Comparison of ENCODE assay signal across 16 cellular contexts in the genomic region with DNA sequence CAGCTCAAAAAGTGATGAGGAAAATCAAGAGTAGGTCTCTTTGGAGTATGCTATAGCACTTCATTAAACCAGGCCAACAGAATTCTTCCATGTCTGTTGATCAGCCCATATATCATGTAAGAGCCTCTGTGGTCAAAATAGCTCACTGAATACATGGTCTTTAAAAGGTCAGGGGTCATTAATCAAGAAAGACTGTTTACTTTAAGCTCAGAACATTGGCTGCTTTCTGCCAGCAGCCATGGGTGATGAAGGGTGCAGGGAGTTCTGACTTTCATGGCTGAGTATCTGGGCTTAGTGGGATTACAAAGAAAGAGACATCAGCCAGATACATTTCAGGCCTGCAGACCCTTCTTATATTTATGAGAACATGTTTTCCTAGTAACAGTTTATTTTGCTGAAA. TPM values are rescaled to one million over a fixed set of nuclear protein-coding genes. Genes with fewer than 3 reads are reported as not detected.
DNase-seq lines count a peak whose midpoint lies in the region; ATAC-seq and TF ChIP-seq lines count a peak whose summit lies in the region.
"Had no signal": no experiment of that assay in that cellular context is flagged by ENCODE, and none has a peak within 500 bp of the region (broad histone marks: within the 10 kb centered on the region; RNA-seq: fewer than 3 reads in every experiment).

No MANE protein-coding gene starts in this region.

- H3K4me2 ChIP-seq in smooth muscle cell = peak overlapping the region; percentile 22

- no peaks in the 10 kb centered on the region for H4K20me1 ChIP-seq in smooth muscle cell (ENCODE audit: low read depth)

- no peak for ATAC-seq in GM18873 (IDR thresholded peaks at IDR 0.05; ENCODE audit: low FRiP score, unreplicated experiment)
- ATAC-seq: CD8-positive, alpha-beta T cell had no signal

- TF ChIP-seq CTCF in smooth muscle cell (IDR thresholded peaks at IDR 0.05; ENCODE audit: borderline replicate concordance, insufficient read depth, poor library complexity, severe bottlenecking) = no peak

- H3K9ac ChIP-seq in smooth muscle cell (ENCODE audit: low read depth) = no peak overlapping the region

- H3K79me2 ChIP-seq in smooth muscle cell (ENCODE audit: low read depth) = no peaks in the 10 kb centered on the region

- H3K36me3 ChIP-seq in smooth muscle cell (ENCODE audit: low read depth) = no peaks in the 10 kb centered on the region

- H3K4me1 ChIP-seq in smooth muscle cell (ENCODE audit: low read depth) = peaks cover 5% of the 10 kb centered on the region

- no peak overlapping the region for H2AFZ ChIP-seq in smooth muscle cell (ENCODE audit: low read depth)

- DNase-seq in DMS79 treated with DMSO at 0.1 percent for 48 hours (lab: John Stamatoyannopoulos, UW) (peak; percentile 38), DMS79 (lab: John Stamatoyannopoulos, UW) (no peak), ELF-1 (ENCODE audit: low read depth, low spot score) (peak; percentile 47), kidney glomerular epithelial cell (lab: John Stamatoyannopoulos, UW) (peak; percentile 10), smooth muscle cell (lab: John Stamatoyannopoulos, UW; ENCODE audit: unreplicated experiment) (no peak), SIG-M5 treated with dmso at 0.1 percent for 504 hours (lab: John Stamatoyannopoulos, UW; ENCODE audit: unreplicated experiment) (no peak), retina (no peak)
- DNase-seq: CD8-positive, alpha-beta T cell; DMS53; HCEC 1CT; HFFc6 had no signal

- no peaks in the 10 kb centered on the region for H3K9me3 ChIP-seq in smooth muscle cell (replicated peaks; ENCODE audit: low read depth)

- no peaks in the 10 kb centered on the region for H3K27me3 ChIP-seq in smooth muscle cell (ENCODE audit: low read depth)

- H3K4me3 ChIP-seq in smooth muscle cell = no peak overlapping the region

- peak overlapping the region; percentile 22 for H3K27ac ChIP-seq in smooth muscle cell (ENCODE audit: low read depth)
- H3K27ac ChIP-seq: 22Rv1 had no signal

- H3F3A ChIP-seq in smooth muscle cell (ENCODE audit: low read depth) = peaks cover 11% of the 10 kb centered on the region

RNA-seq across cellular contexts. Expression of gene C4orf54, which starts 7.1 kb away (rescaled TPM):
- total RNA-seq in smooth muscle cell = not detected in 2 replicates
- polyA plus RNA-seq in smooth muscle cell = not detected in 2 replicates
- total RNA-seq: A673; CD8-positive, alpha-beta T cell had no signal
- polyA plus RNA-seq: BJ, CD14-positive monocyte had no signal

Comparison
In these comparisons a context has a peak if more than half of its experiments do, and no peak if none do; other contexts are left out.
1. DNase-seq: peak in DMS79 treated with DMSO at 0.1 percent for 48 hours (single experiment), ELF-1 (single experiment) and kidney glomerular epithelial cell (single experiment); none in DMS79 (single experiment), smooth muscle cell (single experiment), SIG-M5 treated with dmso at 0.1 percent for 504 hours (single experiment) and retina (single experiment).